In genomic region chr7:107995184-107996071, GRCh38 we compare ENCODE assay signal across 8 cellular contexts. TPM values are rescaled to one million over a fixed set of nuclear protein-coding genes. Genes with fewer than 3 reads are reported as not detected.
DNase-seq lines count a peak whose midpoint lies in the region; ATAC-seq and TF ChIP-seq lines count a peak whose summit lies in the region.

No MANE protein-coding gene starts in this region.

- WGBS in mesodermal cell (ENCODE audit: insufficient coverage in 2 of 2), 2 experiments = 26 to 43% methylated on average over 4 of the region's 6 CpGs

- H3K36me3 Mint-ChIP-seq in T-cell = no peaks in the 10 kb centered on the region

- ATAC-seq in HG02885 (IDR thresholded peaks at IDR 0.05; ENCODE audit: poor library complexity, unreplicated experiment) (no peak), GM21576 (IDR thresholded peaks at IDR 0.05; ENCODE audit: unreplicated experiment) (no peak), T-cell (replicated peaks in 1 of 4) (no peak)

- H3K27me3 Mint-ChIP-seq in T-cell = peaks cover 32 to 34% of the 10 kb centered on the region in 2 donors

- H3K36me3 ChIP-seq in mesodermal cell (ENCODE audit: control insufficient read depth, insufficient read depth, low read length) = peaks cover 83% of the 10 kb centered on the region

- peak; percentile 56 for DNase-seq in AG09319 (ENCODE audit: extremely low read depth, low read depth)
- peak; percentile 77 for DNase-seq in NCI-H2227 treated with DMSO at 0.1 percent for 48 hours (lab: John Stamatoyannopoulos, UW)
- peak; percentile 70 for DNase-seq in ecto neural progenitor cell (ENCODE audit: low spot score)
- no peak for DNase-seq in HUDEP-2 (lab: John Stamatoyannopoulos, UW; ENCODE audit: unreplicated experiment in 76 of 76)
- DNase-seq in T-cell = no peak

- H3K27ac Mint-ChIP-seq in T-cell = no peak overlapping the region

- H3K4me1 ChIP-seq in mesodermal cell (ENCODE audit: control insufficient read depth, insufficient read depth, low read length, poor library complexity, severe bottlenecking) = peaks cover 61% of the 10 kb centered on the region

- POLR2A ChIA-PET in T-cell (lab: Charles Lee) = no interaction called here

- CTCF ChIA-PET in T-cell (lab: Charles Lee) = no interaction called here

- no peak overlapping the region for H3K4me3 ChIP-seq in mesodermal cell (ENCODE audit: extremely low read depth, insufficient read depth, low read length, poor library complexity, severe bottlenecking)

- no peak for TF ChIP-seq CTCF in AG09319 (IDR thresholded peaks at IDR 0.05; ENCODE audit: low read depth, low read length)

- peak overlapping the region; percentile 89 for H3K27ac ChIP-seq in mesodermal cell (ENCODE audit: low read depth, low read length, severe bottlenecking)

- no peak overlapping the region for H3K4me3 Mint-ChIP-seq in T-cell

- no peaks in the 10 kb centered on the region for H3K4me1 Mint-ChIP-seq in T-cell

- H3K9me3 Mint-ChIP-seq in T-cell = no peaks in the 10 kb centered on the region

- no peaks in the 10 kb centered on the region for H3K9me3 ChIP-seq in mesodermal cell (ENCODE audit: control insufficient read depth, low read length)

RNA-seq across cellular contexts. Expression of gene LAMB1, which starts 7.5 kb away (rescaled TPM):
- 263 TPM for polyA plus RNA-seq in mesodermal cell (2013, experiment 1 of 2)
- polyA plus RNA-seq in mesodermal cell (2013, experiment 2 of 2) = 252 TPM
- total RNA-seq in T-cell = 1 to 10 TPM in 2 of 5 donors, under 1 TPM in 1, not detected in 2; 0.56 to 1.4 (median 1.0) TPM

Comparison
In these comparisons a context has a peak if more than half of its experiments do, and no peak if none do; other contexts are left out.
1. DNase-seq: peak in AG09319 (single experiment), NCI-H2227 treated with DMSO at 0.1 percent for 48 hours (single experiment) and ecto neural progenitor cell (single experiment); none in HUDEP-2 (0 of 76) and T-cell (0 of 34).